In the genomic region with DNA sequence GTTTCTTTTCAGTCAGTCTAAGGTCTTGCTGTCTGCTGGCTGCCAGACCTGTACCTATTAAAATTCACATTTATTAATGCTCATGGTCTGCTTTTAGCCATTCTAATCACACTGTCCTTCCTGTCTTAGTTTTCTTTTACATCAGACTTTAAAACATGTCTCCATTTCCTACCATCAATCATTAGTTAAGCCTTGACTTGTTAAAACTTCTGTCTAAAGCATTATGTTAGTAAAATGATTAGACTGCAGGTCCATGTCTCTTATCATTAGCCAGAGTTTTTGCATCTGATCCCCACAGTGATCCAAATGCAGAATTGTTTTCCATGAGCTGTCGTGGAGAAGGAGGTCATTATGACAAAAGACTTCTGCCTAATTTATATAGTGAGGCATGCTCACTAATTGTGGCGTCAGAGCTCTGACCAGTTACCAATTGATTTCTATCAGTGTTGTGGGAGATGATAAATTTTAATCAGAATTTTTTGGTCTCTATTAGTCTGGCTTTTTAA, we compare ENCODE assay signal across 21 cellular contexts.
DNase-seq lines count a peak whose midpoint lies in the region; ATAC-seq, FAIRE-seq and TF ChIP-seq lines count a peak whose summit lies in the region.
"Had no signal": no experiment of that assay in that cellular context is flagged by ENCODE, and none has a peak within 500 bp of the region (broad histone marks: within the 10 kb centered on the region; RNA-seq: fewer than 3 reads in every experiment).

No MANE protein-coding gene starts in this region.

- no peaks in the 10 kb centered on the region for H3K79me1 ChIP-seq in mesenchymal stem cell (replicated peaks; ENCODE audit: low read length, poor library complexity, severe bottlenecking)

- H3K9me3 Mint-ChIP-seq in astrocyte (ENCODE audit: unreplicated experiment): peaks cover 2% of the 10 kb centered on the region
- H3K9me3 Mint-ChIP-seq in CD4-positive, alpha-beta memory T cell: peaks cover 2 to 19% (median 10%) of the 10 kb centered on the region in 8 donors

- H3K9ac ChIP-seq in astrocyte (ENCODE audit: low read length) (no peak overlapping the region), mesenchymal stem cell (ENCODE audit: low read length) (peak overlapping the region; percentile 41), smooth muscle cell (ENCODE audit: low read depth) (no peak overlapping the region)
- H3K9ac ChIP-seq: BLaER1 treated with 17β-estradiol and CSF1 and Interleukin-3, amounts not matched to agents 10 nM and 100 nM had no signal

- no peak overlapping the region for H2BK120ac ChIP-seq in mesenchymal stem cell (ENCODE audit: low read depth, low read length)

- H2AFZ ChIP-seq in astrocyte (ENCODE audit: low read depth, low read length) (no peak overlapping the region), mesenchymal stem cell (ENCODE audit: low read depth, low read length) (no peak overlapping the region), smooth muscle cell (ENCODE audit: low read depth) (peak overlapping the region; percentile 26)

- no peaks in the 10 kb centered on the region for H3F3A ChIP-seq in smooth muscle cell (ENCODE audit: low read depth)

- H3K14ac ChIP-seq in mesenchymal stem cell (ENCODE audit: low read length in 2 of 2): no peak overlapping the region

- CTCF ChIA-PET in CD4-positive, alpha-beta memory T cell (lab: Charles Lee; ENCODE audit: partially characterized antibody): no interaction called here

- WGBS in mesenchymal stem cell: 60% methylated on average over 2 of the region's 2 CpGs
- WGBS in smooth muscle cell (ENCODE audit: low lambda C conversion rate): 14% methylated on average over 2 of the region's 2 CpGs
- 27 to 32% methylated on average over 2 of the region's 2 CpGs for WGBS in aorta, 2 donors

- H3K27me3 Mint-ChIP-seq in astrocyte (ENCODE audit: low read depth, unreplicated experiment): no peaks in the 10 kb centered on the region
- no peaks in the 10 kb centered on the region for H3K27me3 Mint-ChIP-seq in CD4-positive, alpha-beta memory T cell

- no peak overlapping the region for H2BK15ac ChIP-seq in mesenchymal stem cell (ENCODE audit: low read depth, poor library complexity, severe bottlenecking)

- H3K27ac ChIP-seq in astrocyte (ENCODE audit: low read depth, low read length) (no peak overlapping the region), mesenchymal stem cell (ENCODE audit: low read length, poor library complexity, severe bottlenecking) (no peak overlapping the region), smooth muscle cell (ENCODE audit: low read depth) (peak overlapping the region; percentile 68), aorta (ENCODE audit: low read depth in 1 of 2, low read length in 2 of 2) (no peak overlapping the region)
- H3K27ac ChIP-seq in CD4-positive, alpha-beta memory T cell (ENCODE audit: low read depth, low read length): no peak overlapping the region
- H3K27ac ChIP-seq: BLaER1 treated with 17β-estradiol and CSF1 and Interleukin-3, amounts not matched to agents 10 nM and 100 nM had no signal

- POLR2A ChIA-PET in CD4-positive, alpha-beta memory T cell (lab: Charles Lee; ENCODE audit: partially characterized antibody): no interaction called here

- FAIRE-seq in astrocyte (lab: Jason Lieb, UNC): peak; percentile 34
- FAIRE-seq: GM12891, GM18507 had no signal

- no peaks in the 10 kb centered on the region for H3K9me3 ChIP-seq in astrocyte (ENCODE audit: insufficient read depth, low read depth, low read length)
- no peaks in the 10 kb centered on the region for H3K9me3 ChIP-seq in mesenchymal stem cell (ENCODE audit: control insufficient read depth, low read length)
- no peaks in the 10 kb centered on the region for H3K9me3 ChIP-seq in smooth muscle cell (replicated peaks; ENCODE audit: low read depth)
- no peaks in the 10 kb centered on the region for H3K9me3 ChIP-seq in aorta (ENCODE audit: control insufficient read depth, low read length)
- no peaks in the 10 kb centered on the region for H3K9me3 ChIP-seq in CD4-positive, alpha-beta memory T cell (ENCODE audit: control insufficient read depth in 1 of 2, low read length in 2 of 2)

- H3K27me3 ChIP-seq in astrocyte (ENCODE audit: insufficient read depth, low read length): no peaks in the 10 kb centered on the region
- H3K27me3 ChIP-seq in mesenchymal stem cell (ENCODE audit: control insufficient read depth in 1 of 2, insufficient read depth in 1 of 2, low read length in 2 of 2): no peaks in the 10 kb centered on the region
- no peaks in the 10 kb centered on the region for H3K27me3 ChIP-seq in smooth muscle cell (ENCODE audit: low read depth)
- H3K27me3 ChIP-seq in aorta (ENCODE audit: control insufficient read depth in 1 of 2, insufficient read depth in 2 of 2, low read length in 1 of 2): peaks cover 0 to 3% of the 10 kb centered on the region in 2 donors
- H3K27me3 ChIP-seq in CD4-positive, alpha-beta memory T cell (ENCODE audit: insufficient read depth, low read length): no peaks in the 10 kb centered on the region
- H3K27me3 ChIP-seq: BLaER1 treated with 17β-estradiol and CSF1 and Interleukin-3, amounts not matched to agents 10 nM and 100 nM had no signal

- H3K36me3 ChIP-seq in astrocyte (ENCODE audit: insufficient read depth, low read length) (no peaks in the 10 kb centered on the region), mesenchymal stem cell (ENCODE audit: control insufficient read depth in 1 of 2, insufficient read depth in 2 of 2, low read depth in 1 of 2, low read length in 2 of 2) (no peaks in the 10 kb centered on the region), smooth muscle cell (ENCODE audit: low read depth) (no peaks in the 10 kb centered on the region), aorta (ENCODE audit: control insufficient read depth in 1 of 2, insufficient read depth in 2 of 2, low read length in 1 of 2) (no peaks in the 10 kb centered on the region)
- H3K36me3 ChIP-seq in CD4-positive, alpha-beta memory T cell (ENCODE audit: insufficient read depth, low read length): no peaks in the 10 kb centered on the region
- H3K36me3 ChIP-seq: BLaER1 treated with 17β-estradiol and CSF1 and Interleukin-3, amounts not matched to agents 10 nM and 100 nM had no signal

- no peak overlapping the region for H4K8ac ChIP-seq in mesenchymal stem cell (ENCODE audit: low read length)

- no peak overlapping the region for H3K4me2 ChIP-seq in astrocyte (ENCODE audit: low read length)
- H3K4me2 ChIP-seq in mesenchymal stem cell (ENCODE audit: low read length, poor library complexity, severe bottlenecking): no peak overlapping the region
- H3K4me2 ChIP-seq in smooth muscle cell: peak overlapping the region; percentile 15
- H3K4me2 ChIP-seq: BLaER1 treated with 17β-estradiol and CSF1 and Interleukin-3, amounts not matched to agents 10 nM and 100 nM had no signal

- DNase-seq in NCI-H226 (peak; percentile 21), astrocyte (ENCODE audit: low read depth) (peak; percentile 11), mesenchymal stem cell (no peak), smooth muscle cell (lab: John Stamatoyannopoulos, UW; ENCODE audit: unreplicated experiment) (no peak), aorta (no peak), left lobe of liver (ENCODE audit: low spot score) (no peak)
- no peak for DNase-seq in CD4-positive, alpha-beta memory T cell
- DNase-seq: DMS 273 treated with DMSO at 0.1 percent for 48 hours, GF-D8, GOT3, KBM-7, NCI-H1417 treated with DMSO at 0.1 percent for 48 hours, NCI-H2029 treated with DMSO at 0.1 percent for 48 hours, NCI-H2171 treated with DMSO at 0.1 percent for 48 hours, NCI-H510A treated with DMSO at 0.1 percent for 48 hours, NCI-H82 had no signal

- H3K79me2 ChIP-seq in astrocyte (ENCODE audit: insufficient read depth, low read length) (no peaks in the 10 kb centered on the region), smooth muscle cell (ENCODE audit: low read depth) (no peaks in the 10 kb centered on the region)

- H3K4me1 Mint-ChIP-seq in astrocyte (ENCODE audit: low read depth, unreplicated experiment): peaks cover 26% of the 10 kb centered on the region
- H3K4me1 Mint-ChIP-seq in CD4-positive, alpha-beta memory T cell: no peaks in the 10 kb centered on the region

- H2BK12ac ChIP-seq in mesenchymal stem cell (ENCODE audit: low read length in 2 of 2): no peak overlapping the region

- no peak overlapping the region for H2AK5ac ChIP-seq in mesenchymal stem cell (ENCODE audit: low read length, severe bottlenecking)

- H4K91ac ChIP-seq in mesenchymal stem cell (ENCODE audit: low read length): no peak overlapping the region

- intact Hi-C loops in aorta (cut with DNase I): no loop called here
- intact Hi-C loops in CD4-positive, alpha-beta memory T cell (cut with micrococcal nuclease): no loop called here

- no peaks in the 10 kb centered on the region for H3K36me3 Mint-ChIP-seq in astrocyte (ENCODE audit: low read depth, unreplicated experiment)
- no peaks in the 10 kb centered on the region for H3K36me3 Mint-ChIP-seq in CD4-positive, alpha-beta memory T cell

- no peak overlapping the region for H3K18ac ChIP-seq in mesenchymal stem cell (ENCODE audit: low read depth in 1 of 2, low read length in 2 of 2)

- H3K4ac ChIP-seq in mesenchymal stem cell (ENCODE audit: low read depth in 1 of 2, low read length in 2 of 2): no peak overlapping the region

- H2BK5ac ChIP-seq in mesenchymal stem cell (ENCODE audit: low read depth, low read length, poor library complexity, severe bottlenecking): no peak overlapping the region

- no peak for ATAC-seq in aorta (ENCODE audit: low FRiP score)
- ATAC-seq in HG03039 (IDR thresholded peaks at IDR 0.05; ENCODE audit: unreplicated experiment): no peak
- ATAC-seq in left lobe of liver: no peak
- ATAC-seq: Right ventricle myocardium inferior had no signal

- no peak overlapping the region for H3K23ac ChIP-seq in mesenchymal stem cell (ENCODE audit: low read length in 2 of 2)

- H3K4me3 ChIP-seq in astrocyte (ENCODE audit: insufficient read depth, low read depth, low read length) (no peak overlapping the region), mesenchymal stem cell (ENCODE audit: insufficient read depth in 1 of 2, low read depth in 1 of 2, low read length in 2 of 2) (no peak overlapping the region), smooth muscle cell (no peak overlapping the region), aorta (ENCODE audit: low read length in 2 of 2) (no peak overlapping the region)
- H3K4me3 ChIP-seq in CD4-positive, alpha-beta memory T cell (ENCODE audit: low read length in 2 of 2): no peak overlapping the region
- H3K4me3 ChIP-seq: BLaER1 treated with 17β-estradiol and CSF1 and Interleukin-3, amounts not matched to agents 10 nM and 100 nM had no signal

- no peak overlapping the region for H3K4me3 Mint-ChIP-seq in astrocyte (ENCODE audit: unreplicated experiment)
- no peak overlapping the region for H3K4me3 Mint-ChIP-seq in CD4-positive, alpha-beta memory T cell

- peaks cover 10% of the 10 kb centered on the region for H3K4me1 ChIP-seq in astrocyte (ENCODE audit: insufficient read depth, low read length)
- peaks cover 3% of the 10 kb centered on the region for H3K4me1 ChIP-seq in mesenchymal stem cell (ENCODE audit: control insufficient read depth, insufficient read depth, low read depth, low read length)
- H3K4me1 ChIP-seq in smooth muscle cell (ENCODE audit: low read depth): peaks cover 21% of the 10 kb centered on the region
- H3K4me1 ChIP-seq in aorta (ENCODE audit: control insufficient read depth in 1 of 2, insufficient read depth in 2 of 2, low read length in 2 of 2): no peaks in the 10 kb centered on the region
- no peaks in the 10 kb centered on the region for H3K4me1 ChIP-seq in CD4-positive, alpha-beta memory T cell (ENCODE audit: insufficient read depth, low read length)
- H3K4me1 ChIP-seq: BLaER1 treated with 17β-estradiol and CSF1 and Interleukin-3, amounts not matched to agents 10 nM and 100 nM had no signal

- no peak for TF ChIP-seq CTCF in astrocyte (IDR thresholded peaks at IDR 0.05; ENCODE audit: insufficient read depth, low read depth, low read length)
- no peak for TF ChIP-seq CTCF in smooth muscle cell (IDR thresholded peaks at IDR 0.05; ENCODE audit: borderline replicate concordance, insufficient read depth, poor library complexity, severe bottlenecking)

- no peaks in the 10 kb centered on the region for H4K20me1 ChIP-seq in astrocyte (ENCODE audit: insufficient read depth, low read length)
- no peaks in the 10 kb centered on the region for H4K20me1 ChIP-seq in smooth muscle cell (ENCODE audit: low read depth)
- H4K20me1 ChIP-seq: BLaER1 treated with 17β-estradiol and CSF1 and Interleukin-3, amounts not matched to agents 10 nM and 100 nM had no signal

- H3K27ac Mint-ChIP-seq in astrocyte (ENCODE audit: unreplicated experiment): peak overlapping the region; percentile 94
- no peak overlapping the region for H3K27ac Mint-ChIP-seq in CD4-positive, alpha-beta memory T cell

Comparison
In these comparisons a context has a peak if more than half of its experiments do, and no peak if none do; other contexts are left out.
1. DNase-seq: peak in NCI-H226 (single experiment) and astrocyte (single experiment); none in mesenchymal stem cell (single experiment), smooth muscle cell (single experiment), aorta (0 of 2), CD4-positive, alpha-beta memory T cell (0 of 5) and left lobe of liver (single experiment).